ENCODE assay signal across 1 cellular context in genomic region chr19:52690395-52691214, GRCh38.
TF ChIP-seq lines count a peak whose summit lies in the region.

No MANE protein-coding gene starts in this region.

TF ChIP-seq in K562, 482 proteins besides CTCF, POLR2A, EP300 and RAD21 (continued from another document and continues in another):
- TF ChIP-seq, protein P1, sequence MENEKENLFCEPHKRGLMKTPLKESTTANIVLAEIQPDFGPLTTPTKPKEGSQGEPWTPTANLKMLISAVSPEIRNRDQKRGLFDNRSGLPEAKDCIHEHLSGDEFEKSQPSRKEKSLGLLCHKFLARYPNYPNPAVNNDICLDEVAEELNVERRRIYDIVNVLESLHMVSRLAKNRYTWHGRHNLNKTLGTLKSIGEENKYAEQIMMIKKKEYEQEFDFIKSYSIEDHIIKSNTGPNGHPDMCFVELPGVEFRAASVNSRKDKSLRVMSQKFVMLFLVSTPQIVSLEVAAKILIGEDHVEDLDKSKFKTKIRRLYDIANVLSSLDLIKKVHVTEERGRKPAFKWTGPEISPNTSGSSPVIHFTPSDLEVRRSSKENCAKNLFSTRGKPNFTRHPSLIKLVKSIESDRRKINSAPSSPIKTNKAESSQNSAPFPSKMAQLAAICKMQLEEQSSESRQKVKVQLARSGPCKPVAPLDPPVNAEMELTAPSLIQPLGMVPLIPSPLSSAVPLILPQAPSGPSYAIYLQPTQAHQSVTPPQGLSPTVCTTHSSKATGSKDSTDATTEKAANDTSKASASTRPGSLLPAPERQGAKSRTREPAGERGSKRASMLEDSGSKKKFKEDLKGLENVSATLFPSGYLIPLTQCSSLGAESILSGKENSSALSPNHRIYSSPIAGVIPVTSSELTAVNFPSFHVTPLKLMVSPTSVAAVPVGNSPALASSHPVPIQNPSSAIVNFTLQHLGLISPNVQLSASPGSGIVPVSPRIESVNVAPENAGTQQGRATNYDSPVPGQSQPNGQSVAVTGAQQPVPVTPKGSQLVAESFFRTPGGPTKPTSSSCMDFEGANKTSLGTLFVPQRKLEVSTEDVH (IDR thresholded peaks at IDR 0.05; ENCODE audit: low read depth, partially characterized antibody), result peak; percentile 47
- TF ChIP-seq MYC (IDR thresholded peaks at IDR 0.05; ENCODE audit: low read depth, low read length) (peak; percentile 68), MYC (CRISPR knock-in tag; IDR thresholded peaks at IDR 0.05; ENCODE audit: borderline replicate concordance, low read depth) (peak; percentile 52; the same call in 1 of the 2 replicates), HOXB6 (CRISPR knock-in tag; IDR thresholded peaks at IDR 0.05; ENCODE audit: borderline replicate concordance) (no peak), EGR1 (conservative IDR thresholded peaks at IDR 0.05) (peak; percentile 28), SMARCE1 (IDR thresholded peaks at IDR 0.05) (peak; percentile 78), DLX4 (CRISPR knock-in tag; IDR thresholded peaks at IDR 0.05) (no peak), ZNF165 (CRISPR knock-in tag; IDR thresholded peaks at IDR 0.05; ENCODE audit: borderline replicate concordance) (no peak), ZNF512 (tag; IDR thresholded peaks at IDR 0.05) (0 out of 2 replicates have a peak, but pooled peaks have one; percentile 41), PHB (CRISPR knock-in tag; IDR thresholded peaks at IDR 0.05) (no peak), ZNF175 (CRISPR knock-in tag; IDR thresholded peaks at IDR 0.05; ENCODE audit: low read depth) (0 out of 2 replicates have a peak, but pooled peaks have one; percentile 53), CLOCK (CRISPR knock-in tag; IDR thresholded peaks at IDR 0.05; ENCODE audit: borderline replicate concordance) (no peak), RNF2 (IDR thresholded peaks at IDR 0.05) (peak; percentile 66; the same call in 1 of the 2 replicates), HLTF (IDR thresholded peaks at IDR 0.05) (0 out of 2 replicates have a peak, but pooled peaks have one; percentile 48), ZNF740 (CRISPR knock-in tag; IDR thresholded peaks at IDR 0.05) (no peak), ZNF740 (tag; IDR thresholded peaks at IDR 0.05) (no peak), ZNF561 (CRISPR knock-in tag; conservative IDR thresholded peaks at IDR 0.05) (no peak), HDAC1 (IDR thresholded peaks at IDR 0.05) (peak in 1 of 2 experiments; percentile 30; a peak in 2 of 4 replicates), HNRNPUL1 (IDR thresholded peaks at IDR 0.05; ENCODE audit: low read length) (no peak), NRF1 (conservative IDR thresholded peaks at IDR 0.05 in 1 of 2, IDR thresholded peaks at IDR 0.05 in 1 of 2) (peak; percentile 87 to 89), ZNF830 (CRISPR knock-in tag; IDR thresholded peaks at IDR 0.05) (no peak), ETV1 (tag; conservative IDR thresholded peaks at IDR 0.05; ENCODE audit: low read depth) (peak; percentile 52; the same call in 1 of the 2 replicates), HDGF (IDR thresholded peaks at IDR 0.05) (no peak), ZNF764 (CRISPR knock-in tag; IDR thresholded peaks at IDR 0.05; ENCODE audit: low read depth) (no peak), SRSF3 (IDR thresholded peaks at IDR 0.05; ENCODE audit: insufficient read depth, low read length) (no peak), NR2C1 (IDR thresholded peaks at IDR 0.05) (peak; percentile 21; the same call in 1 of the 2 replicates), NR2C1 (tag; IDR thresholded peaks at IDR 0.05) (0 out of 2 replicates have a peak, but pooled peaks have one; percentile 9), HMGN3 (IDR thresholded peaks at IDR 0.05; ENCODE audit: borderline replicate concordance, extremely low read depth, insufficient read length, low read depth, low read length) (peak; percentile 67), SOX6 (IDR thresholded peaks at IDR 0.05) (peak; percentile 20; the same call in 1 of the 2 replicates), JUND (IDR thresholded peaks at IDR 0.05; ENCODE audit: borderline replicate concordance, low read depth, low read length) (peak; percentile 84), JUND (tag; IDR thresholded peaks at IDR 0.05; ENCODE audit: borderline replicate concordance, low read depth, low read length) (peak; percentile 84; the same call in 2 of the 3 replicates)
- TF ChIP-seq, protein P2, sequence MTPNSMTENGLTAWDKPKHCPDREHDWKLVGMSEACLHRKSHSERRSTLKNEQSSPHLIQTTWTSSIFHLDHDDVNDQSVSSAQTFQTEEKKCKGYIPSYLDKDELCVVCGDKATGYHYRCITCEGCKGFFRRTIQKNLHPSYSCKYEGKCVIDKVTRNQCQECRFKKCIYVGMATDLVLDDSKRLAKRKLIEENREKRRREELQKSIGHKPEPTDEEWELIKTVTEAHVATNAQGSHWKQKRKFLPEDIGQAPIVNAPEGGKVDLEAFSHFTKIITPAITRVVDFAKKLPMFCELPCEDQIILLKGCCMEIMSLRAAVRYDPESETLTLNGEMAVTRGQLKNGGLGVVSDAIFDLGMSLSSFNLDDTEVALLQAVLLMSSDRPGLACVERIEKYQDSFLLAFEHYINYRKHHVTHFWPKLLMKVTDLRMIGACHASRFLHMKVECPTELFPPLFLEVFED (CRISPR knock-in tag; conservative IDR thresholded peaks at IDR 0.05), result no peak
- TF ChIP-seq, protein P3, sequence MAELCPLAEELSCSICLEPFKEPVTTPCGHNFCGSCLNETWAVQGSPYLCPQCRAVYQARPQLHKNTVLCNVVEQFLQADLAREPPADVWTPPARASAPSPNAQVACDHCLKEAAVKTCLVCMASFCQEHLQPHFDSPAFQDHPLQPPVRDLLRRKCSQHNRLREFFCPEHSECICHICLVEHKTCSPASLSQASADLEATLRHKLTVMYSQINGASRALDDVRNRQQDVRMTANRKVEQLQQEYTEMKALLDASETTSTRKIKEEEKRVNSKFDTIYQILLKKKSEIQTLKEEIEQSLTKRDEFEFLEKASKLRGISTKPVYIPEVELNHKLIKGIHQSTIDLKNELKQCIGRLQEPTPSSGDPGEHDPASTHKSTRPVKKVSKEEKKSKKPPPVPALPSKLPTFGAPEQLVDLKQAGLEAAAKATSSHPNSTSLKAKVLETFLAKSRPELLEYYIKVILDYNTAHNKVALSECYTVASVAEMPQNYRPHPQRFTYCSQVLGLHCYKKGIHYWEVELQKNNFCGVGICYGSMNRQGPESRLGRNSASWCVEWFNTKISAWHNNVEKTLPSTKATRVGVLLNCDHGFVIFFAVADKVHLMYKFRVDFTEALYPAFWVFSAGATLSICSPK (IDR thresholded peaks at IDR 0.05; ENCODE audit: borderline replicate concordance), result no peak
- TF ChIP-seq, protein P4, sequence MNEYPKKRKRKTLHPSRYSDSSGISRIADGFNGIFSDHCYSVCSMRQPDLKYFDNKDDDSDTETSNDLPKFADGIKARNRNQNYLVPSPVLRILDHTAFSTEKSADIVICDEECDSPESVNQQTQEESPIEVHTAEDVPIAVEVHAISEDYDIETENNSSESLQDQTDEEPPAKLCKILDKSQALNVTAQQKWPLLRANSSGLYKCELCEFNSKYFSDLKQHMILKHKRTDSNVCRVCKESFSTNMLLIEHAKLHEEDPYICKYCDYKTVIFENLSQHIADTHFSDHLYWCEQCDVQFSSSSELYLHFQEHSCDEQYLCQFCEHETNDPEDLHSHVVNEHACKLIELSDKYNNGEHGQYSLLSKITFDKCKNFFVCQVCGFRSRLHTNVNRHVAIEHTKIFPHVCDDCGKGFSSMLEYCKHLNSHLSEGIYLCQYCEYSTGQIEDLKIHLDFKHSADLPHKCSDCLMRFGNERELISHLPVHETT (CRISPR knock-in tag; conservative IDR thresholded peaks at IDR 0.05 in 1 of 2, IDR thresholded peaks at IDR 0.05 in 1 of 2), result peak in 1 of 2 experiments; percentile 91; a peak in 2 of 4 replicates
- TF ChIP-seq, protein P5, sequence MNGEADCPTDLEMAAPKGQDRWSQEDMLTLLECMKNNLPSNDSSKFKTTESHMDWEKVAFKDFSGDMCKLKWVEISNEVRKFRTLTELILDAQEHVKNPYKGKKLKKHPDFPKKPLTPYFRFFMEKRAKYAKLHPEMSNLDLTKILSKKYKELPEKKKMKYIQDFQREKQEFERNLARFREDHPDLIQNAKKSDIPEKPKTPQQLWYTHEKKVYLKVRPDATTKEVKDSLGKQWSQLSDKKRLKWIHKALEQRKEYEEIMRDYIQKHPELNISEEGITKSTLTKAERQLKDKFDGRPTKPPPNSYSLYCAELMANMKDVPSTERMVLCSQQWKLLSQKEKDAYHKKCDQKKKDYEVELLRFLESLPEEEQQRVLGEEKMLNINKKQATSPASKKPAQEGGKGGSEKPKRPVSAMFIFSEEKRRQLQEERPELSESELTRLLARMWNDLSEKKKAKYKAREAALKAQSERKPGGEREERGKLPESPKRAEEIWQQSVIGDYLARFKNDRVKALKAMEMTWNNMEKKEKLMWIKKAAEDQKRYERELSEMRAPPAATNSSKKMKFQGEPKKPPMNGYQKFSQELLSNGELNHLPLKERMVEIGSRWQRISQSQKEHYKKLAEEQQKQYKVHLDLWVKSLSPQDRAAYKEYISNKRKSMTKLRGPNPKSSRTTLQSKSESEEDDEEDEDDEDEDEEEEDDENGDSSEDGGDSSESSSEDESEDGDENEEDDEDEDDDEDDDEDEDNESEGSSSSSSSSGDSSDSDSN (IDR thresholded peaks at IDR 0.05; ENCODE audit: borderline replicate concordance in 1 of 2, low read depth in 2 of 2, low read length in 2 of 2), result 0 out of 4 replicates have a peak, but pooled peaks of 1 of the 2 experiments have one; percentile 33
- TF ChIP-seq, protein P6, sequence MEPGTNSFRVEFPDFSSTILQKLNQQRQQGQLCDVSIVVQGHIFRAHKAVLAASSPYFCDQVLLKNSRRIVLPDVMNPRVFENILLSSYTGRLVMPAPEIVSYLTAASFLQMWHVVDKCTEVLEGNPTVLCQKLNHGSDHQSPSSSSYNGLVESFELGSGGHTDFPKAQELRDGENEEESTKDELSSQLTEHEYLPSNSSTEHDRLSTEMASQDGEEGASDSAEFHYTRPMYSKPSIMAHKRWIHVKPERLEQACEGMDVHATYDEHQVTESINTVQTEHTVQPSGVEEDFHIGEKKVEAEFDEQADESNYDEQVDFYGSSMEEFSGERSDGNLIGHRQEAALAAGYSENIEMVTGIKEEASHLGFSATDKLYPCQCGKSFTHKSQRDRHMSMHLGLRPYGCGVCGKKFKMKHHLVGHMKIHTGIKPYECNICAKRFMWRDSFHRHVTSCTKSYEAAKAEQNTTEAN (CRISPR knock-in tag; IDR thresholded peaks at IDR 0.05), result no peak
- TF ChIP-seq, protein P7, sequence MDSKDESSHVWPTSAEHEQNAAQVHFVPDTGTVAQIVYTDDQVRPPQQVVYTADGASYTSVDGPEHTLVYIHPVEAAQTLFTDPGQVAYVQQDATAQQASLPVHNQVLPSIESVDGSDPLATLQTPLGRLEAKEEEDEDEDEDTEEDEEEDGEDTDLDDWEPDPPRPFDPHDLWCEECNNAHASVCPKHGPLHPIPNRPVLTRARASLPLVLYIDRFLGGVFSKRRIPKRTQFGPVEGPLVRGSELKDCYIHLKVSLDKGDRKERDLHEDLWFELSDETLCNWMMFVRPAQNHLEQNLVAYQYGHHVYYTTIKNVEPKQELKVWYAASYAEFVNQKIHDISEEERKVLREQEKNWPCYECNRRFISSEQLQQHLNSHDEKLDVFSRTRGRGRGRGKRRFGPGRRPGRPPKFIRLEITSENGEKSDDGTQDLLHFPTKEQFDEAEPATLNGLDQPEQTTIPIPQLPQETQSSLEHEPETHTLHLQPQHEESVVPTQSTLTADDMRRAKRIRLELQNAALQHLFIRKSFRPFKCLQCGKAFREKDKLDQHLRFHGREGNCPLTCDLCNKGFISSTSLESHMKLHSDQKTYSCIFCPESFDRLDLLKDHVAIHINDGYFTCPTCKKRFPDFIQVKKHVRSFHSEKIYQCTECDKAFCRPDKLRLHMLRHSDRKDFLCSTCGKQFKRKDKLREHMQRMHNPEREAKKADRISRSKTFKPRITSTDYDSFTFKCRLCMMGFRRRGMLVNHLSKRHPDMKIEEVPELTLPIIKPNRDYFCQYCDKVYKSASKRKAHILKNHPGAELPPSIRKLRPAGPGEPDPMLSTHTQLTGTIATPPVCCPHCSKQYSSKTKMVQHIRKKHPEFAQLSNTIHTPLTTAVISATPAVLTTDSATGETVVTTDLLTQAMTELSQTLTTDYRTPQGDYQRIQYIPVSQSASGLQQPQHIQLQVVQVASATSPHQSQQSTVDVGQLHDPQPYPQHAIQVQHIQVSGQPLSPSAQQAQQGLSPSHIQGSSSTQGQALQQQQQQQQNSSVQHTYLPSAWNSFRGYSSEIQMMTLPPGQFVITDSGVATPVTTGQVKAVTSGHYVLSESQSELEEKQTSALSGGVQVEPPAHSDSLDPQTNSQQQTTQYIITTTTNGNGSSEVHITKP (IDR thresholded peaks at IDR 0.05; ENCODE audit: partially characterized antibody), result peak; percentile 52
